34 cellular contexts compared by ENCODE assay signal in the genomic region with DNA sequence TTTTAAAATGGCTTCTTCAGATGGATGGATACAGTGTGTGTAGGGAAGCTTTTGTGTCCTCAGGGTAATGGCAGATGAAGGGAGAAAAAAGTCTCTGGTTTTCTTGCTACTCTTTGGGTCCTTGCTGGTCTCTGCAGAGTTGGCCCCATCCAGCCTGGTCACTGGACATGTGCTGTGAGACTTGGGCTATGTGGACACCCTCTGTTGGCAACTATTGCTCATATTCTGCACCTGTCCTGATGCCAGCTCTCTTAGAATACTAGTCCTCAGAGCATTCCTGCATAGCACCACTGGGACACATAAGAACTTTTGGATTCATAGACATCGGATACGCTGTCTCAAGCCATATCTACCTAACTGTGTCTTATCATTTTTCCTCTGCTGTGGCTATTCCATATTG.
"Had no signal": no experiment of that assay in that cellular context is flagged by ENCODE, and none has a peak within 500 bp of the region (broad histone marks: within the 10 kb centered on the region; RNA-seq: fewer than 3 reads in every experiment).

No MANE protein-coding gene starts in this region.

- DNase-seq: Kasumi-1, KG1, MG63, NCI-H1048, NCI-H1092 treated with DMSO at 0.1 percent for 48 hours, NCI-H1105 treated with DMSO at 0.1 percent for 48 hours, NCI-H1417, NCI-H1436, NCI-H146, NCI-H1694, NCI-H187, NCI-H1930, NCI-H2029 treated with DMSO at 0.1 percent for 48 hours, NCI-H2081 treated with DMSO at 0.1 percent for 48 hours, NCI-H2107, NCI-H2171, NCI-H226, NCI-H446 treated with DMSO at 0.1 percent for 48 hours, NCI-H510A, NCI-H524, NCI-H526, NCI-H69, NCI-H748 treated with DMSO at 0.1 percent for 48 hours, NCI-H82, PC-9, SHP77, SIG-M5, SJCRH30, SW 1271 had no signal

- ATAC-seq: Panc1, Right ventricle myocardium inferior, SK-N-SH treated with all-trans-retinoic acid at 6 μM for 48 hours had no signal

- H3K4me2 ChIP-seq: PC-9 had no signal

- H3K36me3 ChIP-seq: MG63, SJCRH30 had no signal

- H3K4me3 ChIP-seq: MG63, PC-9, SJCRH30, SK-N-MC had no signal

- H3K27me3 ChIP-seq: MG63, SJCRH30 had no signal

- H3K27ac ChIP-seq: PC-9, RWPE1, SJCRH30 had no signal

- H2AFZ ChIP-seq: PC-9 had no signal

- H3K9me3 ChIP-seq: MG63, SJCRH30 had no signal
